ENCODE assay signal across 1 cellular context in the genomic region with DNA sequence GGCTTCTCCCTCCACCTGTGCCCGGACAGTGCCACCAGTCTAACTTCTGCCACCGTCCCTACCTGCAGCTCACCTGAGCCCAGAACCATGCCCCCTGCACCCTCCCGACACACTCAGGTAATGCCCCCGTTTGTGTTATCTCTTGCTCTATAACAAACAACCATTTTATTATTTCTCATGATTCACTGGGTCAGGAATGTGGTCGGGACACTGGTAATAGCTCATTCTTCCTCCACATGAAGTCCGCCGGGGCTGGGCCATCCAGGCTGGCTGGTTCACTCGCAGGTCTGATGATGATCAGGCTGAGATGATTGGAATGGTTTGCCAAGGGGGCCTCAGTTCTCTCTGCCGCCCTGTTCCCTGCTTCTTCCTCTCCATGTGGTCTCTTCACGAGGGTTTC.
TF ChIP-seq lines count a peak whose summit lies in the region.

No MANE protein-coding gene starts in this region.

TF ChIP-seq in HepG2, 621 proteins besides CTCF, POLR2A, EP300 and RAD21:
- TF ChIP-seq TMF1 (CRISPR knock-in tag; IDR thresholded peaks at IDR 0.05; ENCODE audit: low read depth) (no peak), GTF2F1 (IDR thresholded peaks at IDR 0.05; ENCODE audit: low read length) (no peak)
